In the genomic region with DNA sequence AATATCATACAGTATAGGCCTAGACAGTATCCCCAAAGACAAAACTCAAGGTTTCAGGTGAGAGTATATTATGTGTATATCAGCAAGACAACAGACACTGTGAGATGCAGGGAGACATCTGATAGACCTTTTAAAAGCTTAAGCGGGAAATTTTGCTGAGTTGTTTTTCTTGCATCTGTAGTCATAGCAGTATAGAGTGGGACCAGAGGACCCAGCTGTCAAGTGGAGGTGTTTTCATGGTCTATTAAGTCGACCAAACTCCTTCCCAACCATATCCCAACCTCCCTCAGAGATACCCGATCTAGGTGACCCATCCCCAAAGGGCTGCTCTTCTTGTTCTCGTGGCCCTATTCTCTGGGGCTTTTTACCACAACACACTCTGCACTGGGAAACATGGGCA, we compare ENCODE assay signal across 16 cellular contexts.
"Had no signal": no experiment of that assay in that cellular context is flagged by ENCODE, and none has a peak within 500 bp of the region (broad histone marks: within the 10 kb centered on the region; RNA-seq: fewer than 3 reads in every experiment).

No MANE protein-coding gene starts in this region.

- ATAC-seq: activated CD4-positive, alpha-beta T cell treated with anti-CD3 and anti-CD28 coated beads for 36 hours; activated CD8-positive, alpha-beta memory T cell treated with anti-CD3 and anti-CD28 coated beads, Interleukin-2, amount 10 ng/mL, durations not matched to agents 7 days and 5 days; activated naive CD4-positive, alpha-beta T cell treated with anti-CD3 and anti-CD28 coated beads, Interleukin-2, amount 50 U/mL, for 72 hours; body of pancreas; lower lobe of right lung; natural killer cell treated with Interleukin-12 subunit alpha and Interleukin-12 subunit beta and Interleukin-15 and Interleukin-18, amount 100 ng/mL, for 72 hours; upper lobe of right lung; WTC11 had no signal

- H3K36me3 Mint-ChIP-seq: activated naive CD4-positive, alpha-beta T cell treated with anti-CD3 and anti-CD28 coated beads, Interleukin-2, amount 50 U/mL, for 72 hours; natural killer cell treated with Interleukin-12 subunit alpha and Interleukin-12 subunit beta and Interleukin-15 and Interleukin-18, amount 100 ng/mL, for 72 hours; WTC11 had no signal

- H3K27me3 ChIP-seq: body of pancreas, esophagus squamous epithelium, testis, upper lobe of right lung had no signal

- H3K4me3 Mint-ChIP-seq: activated CD4-positive, alpha-beta T cell treated with anti-CD3 and anti-CD28 coated beads for 36 hours; activated CD8-positive, alpha-beta memory T cell treated with anti-CD3 and anti-CD28 coated beads, Interleukin-2, amount 10 ng/mL, durations not matched to agents 7 days and 5 days; natural killer cell treated with Interleukin-12 subunit alpha and Interleukin-12 subunit beta and Interleukin-15 and Interleukin-18, amount 100 ng/mL, for 72 hours; WTC11 had no signal

- H3K4me1 ChIP-seq: body of pancreas, esophagus squamous epithelium, lower lobe of right lung, testis, upper lobe of right lung had no signal

- H3K9me3 ChIP-seq: body of pancreas, esophagus squamous epithelium, lower lobe of right lung, testis, upper lobe of right lung had no signal

- H3K36me3 ChIP-seq: lower lobe of right lung, upper lobe of right lung had no signal

- H3K27ac ChIP-seq: body of pancreas, esophagus squamous epithelium, lower lobe of right lung, skin epidermis, testis, upper lobe of right lung had no signal

- H3K27ac Mint-ChIP-seq: activated CD4-positive, alpha-beta T cell treated with anti-CD3 and anti-CD28 coated beads for 36 hours; activated CD8-positive, alpha-beta memory T cell treated with anti-CD3 and anti-CD28 coated beads, Interleukin-2, amount 10 ng/mL, durations not matched to agents 7 days and 5 days; activated naive CD4-positive, alpha-beta T cell treated with anti-CD3 and anti-CD28 coated beads, Interleukin-2, amount 50 U/mL, for 72 hours; natural killer cell treated with Interleukin-12 subunit alpha and Interleukin-12 subunit beta and Interleukin-15 and Interleukin-18, amount 100 ng/mL, for 72 hours had no signal

- H3K4me3 ChIP-seq: body of pancreas, esophagus squamous epithelium, lower lobe of right lung, skin epidermis, testis, upper lobe of right lung had no signal

- DNase-seq: activated CD4-positive, alpha-beta T cell treated with anti-CD3 and anti-CD28 coated beads for 36 hours; activated CD4-positive, alpha-beta T cell treated with anti-CD3 and anti-CD28 coated beads, Interleukin-2, amount 50 U/mL, for 48 hours; activated CD8-positive, alpha-beta memory T cell treated with anti-CD3 and anti-CD28 coated beads, Interleukin-2, amount 10 ng/mL, durations not matched to agents 7 days and 5 days; activated gamma-delta T cell; body of pancreas; dermis blood vessel endothelial cell; effector memory CD4-positive, alpha-beta T cell; esophagus squamous epithelium; lower lobe of right lung; SW 1271; testis; upper lobe of right lung had no signal

- H3K9me3 Mint-ChIP-seq: natural killer cell treated with Interleukin-12 subunit alpha and Interleukin-12 subunit beta and Interleukin-15 and Interleukin-18, amount 100 ng/mL, for 72 hours; WTC11 had no signal

- H3K27me3 Mint-ChIP-seq: activated CD4-positive, alpha-beta T cell treated with anti-CD3 and anti-CD28 coated beads for 36 hours; activated CD8-positive, alpha-beta memory T cell treated with anti-CD3 and anti-CD28 coated beads, Interleukin-2, amount 10 ng/mL, durations not matched to agents 7 days and 5 days; natural killer cell treated with Interleukin-12 subunit alpha and Interleukin-12 subunit beta and Interleukin-15 and Interleukin-18, amount 100 ng/mL, for 72 hours had no signal
